ENCODE assay signal across 17 cellular contexts in the genomic region with DNA sequence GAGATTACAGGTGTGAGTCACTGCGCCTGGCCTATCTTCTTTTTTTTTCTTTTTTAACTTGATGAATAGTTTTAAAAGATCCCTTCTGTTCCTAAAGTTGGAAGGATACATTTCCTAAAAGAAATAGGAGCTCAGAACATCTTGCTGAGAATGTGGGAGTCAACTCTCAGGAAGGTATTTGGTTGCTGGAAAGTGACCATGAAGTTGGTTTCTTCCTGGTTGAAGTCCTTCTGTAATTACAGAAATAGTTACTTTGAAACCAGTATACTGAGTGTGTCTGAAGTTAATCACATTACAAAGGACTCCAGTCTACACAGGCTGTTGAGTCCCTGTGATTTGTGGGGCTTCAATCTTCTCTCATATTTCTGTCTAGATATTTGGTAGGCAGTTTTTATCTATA. TPM values are rescaled to one million over a fixed set of nuclear protein-coding genes. Genes with fewer than 3 reads are reported as not detected.
DNase-seq lines count a peak whose midpoint lies in the region; ATAC-seq and TF ChIP-seq lines count a peak whose summit lies in the region.
"Had no signal": no experiment of that assay in that cellular context is flagged by ENCODE, and none has a peak within 500 bp of the region (broad histone marks: within the 10 kb centered on the region; RNA-seq: fewer than 3 reads in every experiment).

No MANE protein-coding gene starts in this region.

- H3K9me3 ChIP-seq in Karpas-422 (ENCODE audit: low read length) (no peaks in the 10 kb centered on the region), mucosa of descending colon (no peaks in the 10 kb centered on the region)
- H3K9me3 ChIP-seq: Caco-2 had no signal

- peak overlapping the region; percentile 66 for H3K4me2 ChIP-seq in Karpas-422 (ENCODE audit: low read depth, low read length, poor library complexity, severe bottlenecking)

- peak overlapping the region; percentile 36 for H3K4me3 ChIP-seq in Karpas-422 (ENCODE audit: low read length)
- no peak overlapping the region for H3K4me3 ChIP-seq in mucosa of descending colon

- no peak overlapping the region for H3K4me3 Mint-ChIP-seq in stimulated activated naive CD8-positive, alpha-beta T cell treated with anti-CD3 and anti-CD28 coated beads, Interleukin-15, amount 100 ng/mL, for 72 hours
- H3K4me3 Mint-ChIP-seq: CD4-positive, alpha-beta T cell had no signal

- no peak for DNase-seq in Karpas-422
- no peak for DNase-seq in left colon
- DNase-seq in mucosa of descending colon = no peak
- no peak for DNase-seq in iPS-NIHi11 (ENCODE audit: low spot score)
- DNase-seq in NCI-H748 treated with DMSO at 0.1 percent for 48 hours (lab: John Stamatoyannopoulos, UW) = no peak
- no peak for DNase-seq in stimulated activated naive CD8-positive, alpha-beta T cell treated with anti-CD3 and anti-CD28 coated beads, Interleukin-15, amount 100 ng/mL, for 72 hours
- DNase-seq in NCI-H2196 (lab: John Stamatoyannopoulos, UW; ENCODE audit: unreplicated experiment) = no peak
- DNase-seq: ACHN; Caco-2; CD4-positive, alpha-beta T cell; GDM1; GOT3; H7 had no signal

- H3K4me1 ChIP-seq in Karpas-422 (ENCODE audit: low read length) = peaks cover 70% of the 10 kb centered on the region
- H3K4me1 ChIP-seq in mucosa of descending colon (ENCODE audit: low read depth) = peaks cover 9% of the 10 kb centered on the region

- no peaks in the 10 kb centered on the region for H3K79me2 ChIP-seq in Karpas-422 (ENCODE audit: low read length)

- no peaks in the 10 kb centered on the region for H3K27me3 ChIP-seq in Karpas-422 (ENCODE audit: low read length)

- 0 out of 2 replicates have a peak overlapping the region, but pooled peaks have one; percentile 39 for H2AFZ ChIP-seq in Karpas-422 (ENCODE audit: low read length)

- no peak overlapping the region for H3K27ac Mint-ChIP-seq in stimulated activated naive CD8-positive, alpha-beta T cell treated with anti-CD3 and anti-CD28 coated beads, Interleukin-15, amount 100 ng/mL, for 72 hours
- H3K27ac Mint-ChIP-seq: CD4-positive, alpha-beta T cell had no signal

- ATAC-seq in left colon (peak; percentile 40), mucosa of descending colon (peak; percentile 40)
- no peak for ATAC-seq in stimulated activated naive CD8-positive, alpha-beta T cell treated with anti-CD3 and anti-CD28 coated beads, Interleukin-15, amount 100 ng/mL, for 72 hours
- ATAC-seq: HCT116, HepG2 had no signal

- peaks cover 21% of the 10 kb centered on the region for H3K27me3 Mint-ChIP-seq in stimulated activated naive CD8-positive, alpha-beta T cell treated with anti-CD3 and anti-CD28 coated beads, Interleukin-15, amount 100 ng/mL, for 72 hours
- H3K27me3 Mint-ChIP-seq: CD4-positive, alpha-beta T cell had no signal

- H3K36me3 ChIP-seq in Karpas-422 (ENCODE audit: insufficient read depth, low read length) = no peaks in the 10 kb centered on the region
- H3K36me3 ChIP-seq in mucosa of descending colon (ENCODE audit: low read depth) = no peaks in the 10 kb centered on the region

- no peaks in the 10 kb centered on the region for H3K4me1 Mint-ChIP-seq in stimulated activated naive CD8-positive, alpha-beta T cell treated with anti-CD3 and anti-CD28 coated beads, Interleukin-15, amount 100 ng/mL, for 72 hours

- intact Hi-C loops in left colon (cut with DNase I, micrococcal nuclease) = no loop called here
- intact Hi-C loops in mucosa of descending colon (cut with DNase I, micrococcal nuclease) = no loop called here

- peak overlapping the region; percentile 59 for H3K27ac ChIP-seq in Karpas-422 (ENCODE audit: low read length)
- H3K27ac ChIP-seq: C4-2B had no signal

- H3K9me2 ChIP-seq in Karpas-422 (replicated peaks; ENCODE audit: insufficient read depth, low read length) = no peaks in the 10 kb centered on the region

- no peaks in the 10 kb centered on the region for H3K9me3 Mint-ChIP-seq in stimulated activated naive CD8-positive, alpha-beta T cell treated with anti-CD3 and anti-CD28 coated beads, Interleukin-15, amount 100 ng/mL, for 72 hours
- H3K9me3 Mint-ChIP-seq: CD4-positive, alpha-beta T cell; IgD-negative memory B cell had no signal

- no peaks in the 10 kb centered on the region for H4K20me1 ChIP-seq in Karpas-422 (ENCODE audit: insufficient read depth, low read depth, low read length)

- 0 out of 2 replicates have a peak overlapping the region, but pooled peaks have one; percentile 27 for H3K9ac ChIP-seq in Karpas-422 (ENCODE audit: low read length)

- no peak for TF ChIP-seq CTCF in mucosa of descending colon (IDR thresholded peaks at IDR 0.05)

RNA-seq across cellular contexts. Expression of a gene that starts 9.9 kb away (rescaled TPM):
- 69.0 and 92.4 TPM in 2 replicates for total RNA-seq in Karpas-422 (2014; rRNA removed; shearing (Covaris generic); ENCODE audit: low replicate concordance)
- total RNA-seq in left colon = 10 to 100 TPM; 29.3 to 30.9 TPM
- total RNA-seq in mucosa of descending colon = 10 to 100 TPM; 24.1 to 49.2 (median 29.1) TPM
